ENCODE assay signal across 1 cellular context in the genomic region with DNA sequence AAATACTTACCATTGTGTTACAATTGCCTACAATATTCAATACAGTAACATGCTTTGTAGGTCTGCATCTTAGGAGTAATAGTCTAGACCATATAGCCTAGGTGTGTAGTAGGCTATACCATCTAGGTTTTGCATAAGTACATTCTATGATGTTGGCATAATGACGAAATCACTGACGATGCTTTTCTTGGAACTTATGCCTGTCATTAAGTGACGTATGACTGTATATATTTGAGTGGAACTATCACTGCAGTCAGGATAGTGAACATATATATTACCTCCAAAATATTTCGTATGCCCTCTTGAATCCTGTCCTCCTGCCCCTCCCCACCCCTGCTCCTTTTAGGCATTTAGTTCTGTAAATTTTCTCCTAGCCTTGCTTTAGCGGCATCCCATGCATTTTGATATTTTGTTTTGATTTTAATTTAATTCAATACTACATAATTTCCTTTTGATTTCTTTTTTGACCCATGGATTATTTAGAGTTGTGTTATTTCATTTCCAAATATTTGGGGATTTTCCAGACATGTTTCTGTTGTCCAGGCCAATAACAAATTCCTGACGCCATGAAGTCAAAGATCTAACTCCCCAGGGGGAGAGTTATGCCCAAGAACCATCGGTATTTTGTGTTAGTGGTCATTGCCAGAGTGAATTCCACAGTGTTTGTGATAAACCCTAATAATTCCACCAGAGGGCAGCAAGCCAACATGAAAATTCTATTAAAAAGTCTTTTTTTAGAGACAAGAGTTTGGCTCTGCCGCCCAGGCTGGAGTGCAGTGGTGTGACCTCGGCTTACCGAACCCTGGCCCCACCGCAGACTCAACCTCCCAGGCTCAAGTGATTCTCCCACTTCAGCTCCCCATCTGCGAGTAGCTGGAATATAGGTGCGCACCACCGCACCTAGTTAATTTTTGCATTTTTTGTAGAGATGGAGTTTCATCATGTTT.
TF ChIP-seq lines count a peak whose summit lies in the region.

No MANE protein-coding gene starts in this region.

TF ChIP-seq in K562, 482 proteins besides CTCF, POLR2A, EP300 and RAD21 (continued from another document):
- TF ChIP-seq, protein P1, sequence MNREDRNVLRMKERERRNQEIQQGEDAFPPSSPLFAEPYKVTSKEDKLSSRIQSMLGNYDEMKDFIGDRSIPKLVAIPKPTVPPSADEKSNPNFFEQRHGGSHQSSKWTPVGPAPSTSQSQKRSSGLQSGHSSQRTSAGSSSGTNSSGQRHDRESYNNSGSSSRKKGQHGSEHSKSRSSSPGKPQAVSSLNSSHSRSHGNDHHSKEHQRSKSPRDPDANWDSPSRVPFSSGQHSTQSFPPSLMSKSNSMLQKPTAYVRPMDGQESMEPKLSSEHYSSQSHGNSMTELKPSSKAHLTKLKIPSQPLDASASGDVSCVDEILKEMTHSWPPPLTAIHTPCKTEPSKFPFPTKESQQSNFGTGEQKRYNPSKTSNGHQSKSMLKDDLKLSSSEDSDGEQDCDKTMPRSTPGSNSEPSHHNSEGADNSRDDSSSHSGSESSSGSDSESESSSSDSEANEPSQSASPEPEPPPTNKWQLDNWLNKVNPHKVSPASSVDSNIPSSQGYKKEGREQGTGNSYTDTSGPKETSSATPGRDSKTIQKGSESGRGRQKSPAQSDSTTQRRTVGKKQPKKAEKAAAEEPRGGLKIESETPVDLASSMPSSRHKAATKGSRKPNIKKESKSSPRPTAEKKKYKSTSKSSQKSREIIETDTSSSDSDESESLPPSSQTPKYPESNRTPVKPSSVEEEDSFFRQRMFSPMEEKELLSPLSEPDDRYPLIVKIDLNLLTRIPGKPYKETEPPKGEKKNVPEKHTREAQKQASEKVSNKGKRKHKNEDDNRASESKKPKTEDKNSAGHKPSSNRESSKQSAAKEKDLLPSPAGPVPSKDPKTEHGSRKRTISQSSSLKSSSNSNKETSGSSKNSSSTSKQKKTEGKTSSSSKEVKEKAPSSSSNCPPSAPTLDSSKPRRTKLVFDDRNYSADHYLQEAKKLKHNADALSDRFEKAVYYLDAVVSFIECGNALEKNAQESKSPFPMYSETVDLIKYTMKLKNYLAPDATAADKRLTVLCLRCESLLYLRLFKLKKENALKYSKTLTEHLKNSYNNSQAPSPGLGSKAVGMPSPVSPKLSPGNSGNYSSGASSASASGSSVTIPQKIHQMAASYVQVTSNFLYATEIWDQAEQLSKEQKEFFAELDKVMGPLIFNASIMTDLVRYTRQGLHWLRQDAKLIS (CRISPR knock-in tag; IDR thresholded peaks at IDR 0.05): no peak
- no peak for TF ChIP-seq ILK (tag; IDR thresholded peaks at IDR 0.05; ENCODE audit: borderline replicate concordance, low read depth)
- peak; percentile 89 for TF ChIP-seq CREM (IDR thresholded peaks at IDR 0.05; ENCODE audit: low read depth)
- TF ChIP-seq, protein P2, sequence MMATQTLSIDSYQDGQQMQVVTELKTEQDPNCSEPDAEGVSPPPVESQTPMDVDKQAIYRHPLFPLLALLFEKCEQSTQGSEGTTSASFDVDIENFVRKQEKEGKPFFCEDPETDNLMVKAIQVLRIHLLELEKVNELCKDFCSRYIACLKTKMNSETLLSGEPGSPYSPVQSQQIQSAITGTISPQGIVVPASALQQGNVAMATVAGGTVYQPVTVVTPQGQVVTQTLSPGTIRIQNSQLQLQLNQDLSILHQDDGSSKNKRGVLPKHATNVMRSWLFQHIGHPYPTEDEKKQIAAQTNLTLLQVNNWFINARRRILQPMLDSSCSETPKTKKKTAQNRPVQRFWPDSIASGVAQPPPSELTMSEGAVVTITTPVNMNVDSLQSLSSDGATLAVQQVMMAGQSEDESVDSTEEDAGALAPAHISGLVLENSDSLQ (IDR thresholded peaks at IDR 0.05): peak; percentile 59
- TF ChIP-seq, protein P3, sequence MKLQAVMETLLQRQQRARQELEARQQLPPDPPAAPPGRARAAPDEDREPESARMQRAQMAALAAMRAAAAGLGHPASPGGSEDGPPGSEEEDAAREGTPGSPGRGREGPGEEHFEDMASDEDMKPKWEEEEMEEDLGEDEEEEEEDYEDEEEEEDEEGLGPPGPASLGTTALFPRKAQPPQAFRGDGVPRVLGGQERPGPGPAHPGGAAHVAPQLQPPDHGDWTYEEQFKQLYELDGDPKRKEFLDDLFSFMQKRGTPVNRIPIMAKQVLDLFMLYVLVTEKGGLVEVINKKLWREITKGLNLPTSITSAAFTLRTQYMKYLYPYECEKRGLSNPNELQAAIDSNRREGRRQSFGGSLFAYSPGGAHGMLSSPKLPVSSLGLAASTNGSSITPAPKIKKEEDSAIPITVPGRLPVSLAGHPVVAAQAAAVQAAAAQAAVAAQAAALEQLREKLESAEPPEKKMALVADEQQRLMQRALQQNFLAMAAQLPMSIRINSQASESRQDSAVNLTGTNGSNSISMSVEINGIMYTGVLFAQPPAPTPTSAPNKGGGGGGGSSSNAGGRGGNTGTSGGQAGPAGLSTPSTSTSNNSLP (IDR thresholded peaks at IDR 0.05; ENCODE audit: borderline replicate concordance, low read depth, low read length): peak; percentile 88; the same call in 1 of the 2 replicates
- TF ChIP-seq ARID2 (IDR thresholded peaks at IDR 0.05): peak; percentile 45; the same call in 1 of the 2 replicates
- TF ChIP-seq ZNF263 (CRISPR knock-in tag; IDR thresholded peaks at IDR 0.05; ENCODE audit: borderline replicate concordance): no peak
- peak; percentile 73 for TF ChIP-seq C11orf30 (IDR thresholded peaks at IDR 0.05; ENCODE audit: low read depth)
- TF ChIP-seq, protein P4, sequence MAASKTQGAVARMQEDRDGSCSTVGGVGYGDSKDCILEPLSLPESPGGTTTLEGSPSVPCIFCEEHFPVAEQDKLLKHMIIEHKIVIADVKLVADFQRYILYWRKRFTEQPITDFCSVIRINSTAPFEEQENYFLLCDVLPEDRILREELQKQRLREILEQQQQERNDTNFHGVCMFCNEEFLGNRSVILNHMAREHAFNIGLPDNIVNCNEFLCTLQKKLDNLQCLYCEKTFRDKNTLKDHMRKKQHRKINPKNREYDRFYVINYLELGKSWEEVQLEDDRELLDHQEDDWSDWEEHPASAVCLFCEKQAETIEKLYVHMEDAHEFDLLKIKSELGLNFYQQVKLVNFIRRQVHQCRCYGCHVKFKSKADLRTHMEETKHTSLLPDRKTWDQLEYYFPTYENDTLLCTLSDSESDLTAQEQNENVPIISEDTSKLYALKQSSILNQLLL (CRISPR knock-in tag; IDR thresholded peaks at IDR 0.05; ENCODE audit: borderline replicate concordance): no peak
- TF ChIP-seq, protein P5, sequence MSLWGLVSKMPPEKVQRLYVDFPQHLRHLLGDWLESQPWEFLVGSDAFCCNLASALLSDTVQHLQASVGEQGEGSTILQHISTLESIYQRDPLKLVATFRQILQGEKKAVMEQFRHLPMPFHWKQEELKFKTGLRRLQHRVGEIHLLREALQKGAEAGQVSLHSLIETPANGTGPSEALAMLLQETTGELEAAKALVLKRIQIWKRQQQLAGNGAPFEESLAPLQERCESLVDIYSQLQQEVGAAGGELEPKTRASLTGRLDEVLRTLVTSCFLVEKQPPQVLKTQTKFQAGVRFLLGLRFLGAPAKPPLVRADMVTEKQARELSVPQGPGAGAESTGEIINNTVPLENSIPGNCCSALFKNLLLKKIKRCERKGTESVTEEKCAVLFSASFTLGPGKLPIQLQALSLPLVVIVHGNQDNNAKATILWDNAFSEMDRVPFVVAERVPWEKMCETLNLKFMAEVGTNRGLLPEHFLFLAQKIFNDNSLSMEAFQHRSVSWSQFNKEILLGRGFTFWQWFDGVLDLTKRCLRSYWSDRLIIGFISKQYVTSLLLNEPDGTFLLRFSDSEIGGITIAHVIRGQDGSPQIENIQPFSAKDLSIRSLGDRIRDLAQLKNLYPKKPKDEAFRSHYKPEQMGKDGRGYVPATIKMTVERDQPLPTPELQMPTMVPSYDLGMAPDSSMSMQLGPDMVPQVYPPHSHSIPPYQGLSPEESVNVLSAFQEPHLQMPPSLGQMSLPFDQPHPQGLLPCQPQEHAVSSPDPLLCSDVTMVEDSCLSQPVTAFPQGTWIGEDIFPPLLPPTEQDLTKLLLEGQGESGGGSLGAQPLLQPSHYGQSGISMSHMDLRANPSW (CRISPR knock-in tag; IDR thresholded peaks at IDR 0.05): no peak
- no peak for TF ChIP-seq NFRKB (IDR thresholded peaks at IDR 0.05; ENCODE audit: low read depth)
- TF ChIP-seq MTA3 (IDR thresholded peaks at IDR 0.05; ENCODE audit: borderline replicate concordance): 0 out of 2 replicates have a peak, but pooled peaks have one; percentile 32
- TF ChIP-seq, protein P6, sequence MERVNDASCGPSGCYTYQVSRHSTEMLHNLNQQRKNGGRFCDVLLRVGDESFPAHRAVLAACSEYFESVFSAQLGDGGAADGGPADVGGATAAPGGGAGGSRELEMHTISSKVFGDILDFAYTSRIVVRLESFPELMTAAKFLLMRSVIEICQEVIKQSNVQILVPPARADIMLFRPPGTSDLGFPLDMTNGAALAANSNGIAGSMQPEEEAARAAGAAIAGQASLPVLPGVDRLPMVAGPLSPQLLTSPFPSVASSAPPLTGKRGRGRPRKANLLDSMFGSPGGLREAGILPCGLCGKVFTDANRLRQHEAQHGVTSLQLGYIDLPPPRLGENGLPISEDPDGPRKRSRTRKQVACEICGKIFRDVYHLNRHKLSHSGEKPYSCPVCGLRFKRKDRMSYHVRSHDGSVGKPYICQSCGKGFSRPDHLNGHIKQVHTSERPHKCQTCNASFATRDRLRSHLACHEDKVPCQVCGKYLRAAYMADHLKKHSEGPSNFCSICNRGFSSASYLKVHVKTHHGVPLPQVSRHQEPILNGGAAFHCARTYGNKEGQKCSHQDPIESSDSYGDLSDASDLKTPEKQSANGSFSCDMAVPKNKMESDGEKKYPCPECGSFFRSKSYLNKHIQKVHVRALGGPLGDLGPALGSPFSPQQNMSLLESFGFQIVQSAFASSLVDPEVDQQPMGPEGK (CRISPR knock-in tag; IDR thresholded peaks at IDR 0.05; ENCODE audit: borderline replicate concordance): no peak
- TF ChIP-seq KLF13 (tag; IDR thresholded peaks at IDR 0.05; ENCODE audit: borderline replicate concordance, low read depth): no peak
- no peak for TF ChIP-seq NR2C2 (CRISPR knock-in tag; IDR thresholded peaks at IDR 0.05)
- no peak for TF ChIP-seq NR2C2 (tag; IDR thresholded peaks at IDR 0.05)
- TF ChIP-seq, protein P7, sequence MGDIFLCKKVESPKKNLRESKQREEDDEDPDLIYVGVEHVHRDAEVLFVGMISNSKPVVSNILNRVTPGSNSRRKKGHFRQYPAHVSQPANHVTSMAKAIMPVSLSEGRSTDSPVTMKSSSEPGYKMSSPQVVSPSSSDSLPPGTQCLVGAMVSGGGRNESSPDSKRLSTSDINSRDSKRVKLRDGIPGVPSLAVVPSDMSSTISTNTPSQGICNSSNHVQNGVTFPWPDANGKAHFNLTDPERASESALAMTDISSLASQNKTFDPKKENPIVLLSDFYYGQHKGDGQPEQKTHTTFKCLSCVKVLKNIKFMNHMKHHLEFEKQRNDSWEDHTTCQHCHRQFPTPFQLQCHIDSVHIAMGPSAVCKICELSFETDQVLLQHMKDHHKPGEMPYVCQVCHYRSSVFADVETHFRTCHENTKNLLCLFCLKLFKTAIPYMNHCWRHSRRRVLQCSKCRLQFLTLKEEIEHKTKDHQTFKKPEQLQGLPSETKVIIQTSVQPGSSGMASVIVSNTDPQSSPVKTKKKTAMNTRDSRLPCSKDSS (IDR thresholded peaks at IDR 0.05; ENCODE audit: low read depth, partially characterized antibody): no peak
- no peak for TF ChIP-seq ZNF766 (CRISPR knock-in tag; conservative IDR thresholded peaks at IDR 0.05)
- no peak for TF ChIP-seq NR3C1 (CRISPR knock-in tag; IDR thresholded peaks at IDR 0.05)
- TF ChIP-seq, protein P8, sequence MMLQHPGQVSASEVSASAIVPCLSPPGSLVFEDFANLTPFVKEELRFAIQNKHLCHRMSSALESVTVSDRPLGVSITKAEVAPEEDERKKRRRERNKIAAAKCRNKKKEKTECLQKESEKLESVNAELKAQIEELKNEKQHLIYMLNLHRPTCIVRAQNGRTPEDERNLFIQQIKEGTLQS (IDR thresholded peaks at IDR 0.05): peak; percentile 89
- TF ChIP-seq, protein P8 (CRISPR knock-in tag; conservative IDR thresholded peaks at IDR 0.05): no peak
- peak; percentile 59; the same call in 1 of the 2 replicates for TF ChIP-seq ATF7 (IDR thresholded peaks at IDR 0.05)
- TF ChIP-seq NCOA1 (IDR thresholded peaks at IDR 0.05; ENCODE audit: low read depth): peak; percentile 73
- peak; percentile 46; the same call in 1 of the 2 replicates for TF ChIP-seq SMC3 (conservative IDR thresholded peaks at IDR 0.05; ENCODE audit: insufficient read depth, low read depth, low read length)
- peak; percentile 43 for TF ChIP-seq MEIS2 (IDR thresholded peaks at IDR 0.05; ENCODE audit: partially characterized antibody)
- TF ChIP-seq, protein P9, sequence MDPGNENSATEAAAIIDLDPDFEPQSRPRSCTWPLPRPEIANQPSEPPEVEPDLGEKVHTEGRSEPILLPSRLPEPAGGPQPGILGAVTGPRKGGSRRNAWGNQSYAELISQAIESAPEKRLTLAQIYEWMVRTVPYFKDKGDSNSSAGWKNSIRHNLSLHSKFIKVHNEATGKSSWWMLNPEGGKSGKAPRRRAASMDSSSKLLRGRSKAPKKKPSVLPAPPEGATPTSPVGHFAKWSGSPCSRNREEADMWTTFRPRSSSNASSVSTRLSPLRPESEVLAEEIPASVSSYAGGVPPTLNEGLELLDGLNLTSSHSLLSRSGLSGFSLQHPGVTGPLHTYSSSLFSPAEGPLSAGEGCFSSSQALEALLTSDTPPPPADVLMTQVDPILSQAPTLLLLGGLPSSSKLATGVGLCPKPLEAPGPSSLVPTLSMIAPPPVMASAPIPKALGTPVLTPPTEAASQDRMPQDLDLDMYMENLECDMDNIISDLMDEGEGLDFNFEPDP (CRISPR knock-in tag; IDR thresholded peaks at IDR 0.05): no peak
- TF ChIP-seq, protein P10, sequence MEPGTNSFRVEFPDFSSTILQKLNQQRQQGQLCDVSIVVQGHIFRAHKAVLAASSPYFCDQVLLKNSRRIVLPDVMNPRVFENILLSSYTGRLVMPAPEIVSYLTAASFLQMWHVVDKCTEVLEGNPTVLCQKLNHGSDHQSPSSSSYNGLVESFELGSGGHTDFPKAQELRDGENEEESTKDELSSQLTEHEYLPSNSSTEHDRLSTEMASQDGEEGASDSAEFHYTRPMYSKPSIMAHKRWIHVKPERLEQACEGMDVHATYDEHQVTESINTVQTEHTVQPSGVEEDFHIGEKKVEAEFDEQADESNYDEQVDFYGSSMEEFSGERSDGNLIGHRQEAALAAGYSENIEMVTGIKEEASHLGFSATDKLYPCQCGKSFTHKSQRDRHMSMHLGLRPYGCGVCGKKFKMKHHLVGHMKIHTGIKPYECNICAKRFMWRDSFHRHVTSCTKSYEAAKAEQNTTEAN (CRISPR knock-in tag; IDR thresholded peaks at IDR 0.05): no peak
- TF ChIP-seq ATF1 (CRISPR knock-in tag; IDR thresholded peaks at IDR 0.05): no peak
- TF ChIP-seq ATF1 (tag; IDR thresholded peaks at IDR 0.05): peak; percentile 92
- TF ChIP-seq ZNF316 (IDR thresholded peaks at IDR 0.05): peak; percentile 87
TF ChIP-seq in K562: peak in this region for 25.
